In the genomic region with DNA sequence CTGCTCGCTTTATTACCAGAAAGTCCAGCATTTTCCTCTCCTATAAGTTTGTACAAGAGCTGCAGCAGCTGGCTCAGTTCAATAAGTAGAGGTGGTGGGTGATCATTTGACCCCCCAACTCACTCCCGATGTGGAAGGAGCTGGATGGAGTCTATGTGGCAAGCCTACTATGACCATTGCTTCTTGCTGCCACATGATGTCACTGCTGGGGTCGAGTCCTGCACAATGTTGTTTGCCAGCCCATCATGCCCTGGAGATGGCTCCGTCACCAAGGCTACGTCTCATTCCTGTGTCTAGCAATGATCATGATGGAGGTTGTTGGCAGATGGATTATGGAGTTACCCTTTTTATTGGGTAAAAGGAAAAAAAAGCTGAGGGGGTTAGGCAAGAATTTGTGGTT, we compare ENCODE assay signal across 27 cellular contexts.
"Had no signal": no experiment of that assay in that cellular context is flagged by ENCODE, and none has a peak within 500 bp of the region (broad histone marks: within the 10 kb centered on the region; RNA-seq: fewer than 3 reads in every experiment).

No MANE protein-coding gene starts in this region.

- H3K4me3 ChIP-seq: adrenal gland, cardiac muscle cell, colonic mucosa, heart right ventricle, psoas muscle, right atrium auricular region, smooth muscle cell, stomach, tibial artery, upper lobe of right lung had no signal

- DNase-seq: activated CD4-positive, alpha-beta T cell treated with anti-CD3 and anti-CD28 coated beads for 48 hours; activated CD4-positive, alpha-beta T cell treated with anti-CD3 and anti-CD28 coated beads, Interleukin-2, amount 50 U/mL, for 48 hours; activated CD8-positive, alpha-beta memory T cell treated with anti-CD3 and anti-CD28 coated beads for 24 hours; activated effector memory CD4-positive, alpha-beta T cell treated with anti-CD3 and anti-CD28 coated beads, Interleukin-2, amount 50 U/mL, for 16 hours; activated naive CD4-positive, alpha-beta T cell treated with anti-CD3 and anti-CD28 coated beads for 36 hours; activated naive CD8-positive, alpha-beta T cell treated with anti-CD3 and anti-CD28 coated beads for 36 hours; adrenal gland; aorta; cerebellar nuclear complex; colonic mucosa; effector memory CD4-positive, alpha-beta T cell; foreskin keratinocyte; heart right ventricle; naive B cell; nucleus accumbens; psoas muscle; stimulated activated CD4-positive, alpha-beta T cell treated with anti-CD3 and anti-CD28 coated beads, Interleukin-15, amount 100 ng/mL, for 24 hours; stimulated activated CD4-positive, alpha-beta T cell treated with anti-CD3 and anti-CD28 coated beads, Interleukin-2, amount 100 ng/mL, for 24 hours; stimulated activated naive B cell treated with anti-CD40 and anti-IgM and Interleukin-4, amounts not matched to agents 10 μg/mL and 1 μg/mL and 100 μg/mL, for 72 hours; stomach; T-helper 1 cell; tibial artery; upper lobe of right lung had no signal

- H3K36me3 ChIP-seq: adrenal gland, cardiac muscle cell, colonic mucosa, heart right ventricle, right atrium auricular region, stomach, tibial artery, upper lobe of right lung had no signal

- H3K27me3 ChIP-seq: adrenal gland, colonic mucosa, foreskin keratinocyte, right atrium auricular region, stomach, tibial artery, upper lobe of right lung had no signal

- H3K9me3 ChIP-seq: adrenal gland, colonic mucosa, heart right ventricle, psoas muscle, right atrium auricular region, stomach, tibial artery, upper lobe of right lung had no signal

- H3K4me1 ChIP-seq: adrenal gland, colonic mucosa, heart right ventricle, parathyroid adenoma, psoas muscle, right atrium auricular region, stomach, tibial artery, upper lobe of right lung had no signal

- H3K27ac ChIP-seq: adrenal gland, cardiac muscle cell, colonic mucosa, foreskin keratinocyte, heart right ventricle, parathyroid adenoma, psoas muscle, right atrium auricular region, stomach, tibial artery, upper lobe of right lung had no signal
